2 cellular contexts compared by ENCODE assay signal in genomic region chr10:95773454-95773853, GRCh38. TPM values are rescaled to one million over a fixed set of nuclear protein-coding genes. Genes with fewer than 3 reads are reported as not detected.
"Had no signal": no experiment of that assay in that cellular context is flagged by ENCODE, and none has a peak within 500 bp of the region (broad histone marks: within the 10 kb centered on the region; RNA-seq: fewer than 3 reads in every experiment).

No MANE protein-coding gene starts in this region.

RNA-seq across cellular contexts. Expression of gene ENTPD1, which starts 17.5 kb away (rescaled TPM):
- total RNA-seq: GM23248, HFFc6 had no signal
